ENCODE assay signal across 28 cellular contexts in genomic region chr1:58539553-58539952, GRCh38. TPM values are rescaled to one million over a fixed set of nuclear protein-coding genes. Genes with fewer than 3 reads are reported as not detected.
DNase-seq lines count a peak whose midpoint lies in the region; ATAC-seq, FAIRE-seq and TF ChIP-seq lines count a peak whose summit lies in the region.
"Had no signal": no experiment of that assay in that cellular context is flagged by ENCODE, and none has a peak within 500 bp of the region (broad histone marks: within the 10 kb centered on the region; RNA-seq: fewer than 3 reads in every experiment).

No MANE protein-coding gene starts in this region.

- no peak overlapping the region for H3K18ac ChIP-seq in mesenchymal stem cell (ENCODE audit: low read depth in 1 of 2, low read length in 2 of 2)

- H3K4ac ChIP-seq in mesenchymal stem cell (ENCODE audit: low read depth in 1 of 2, low read length in 2 of 2): no peak overlapping the region

- TF ChIP-seq RAD21 in HepG2 (CRISPR knock-in tag; IDR thresholded peaks at IDR 0.05): no peak

- H3K4me3 ChIP-seq in HepG2 (replicated peaks in 1 of 3; ENCODE audit: insufficient read depth in 1 of 3, low read depth in 2 of 3, low read length in 3 of 3) (no peak overlapping the region), right lobe of liver (no peak overlapping the region), endocrine pancreas (ENCODE audit: control insufficient read depth, insufficient read depth, low read length) (peak overlapping the region; percentile 62), mesenchymal stem cell (ENCODE audit: insufficient read depth in 1 of 2, low read depth in 1 of 2, low read length in 2 of 2) (no peak overlapping the region), vagina (no peak overlapping the region)
- H3K4me3 ChIP-seq: prostate gland had no signal

- H3K9ac ChIP-seq in HepG2 (ENCODE audit: insufficient read depth, low read depth, low read length) (no peak overlapping the region), endocrine pancreas (ENCODE audit: control insufficient read depth, insufficient read depth, low read length) (no peak overlapping the region), mesenchymal stem cell (ENCODE audit: low read length) (no peak overlapping the region)
- H3K9ac ChIP-seq: SK-N-SH had no signal

- 63% methylated on average over 2 of the region's 2 CpGs for WGBS in HepG2 (ENCODE audit: low lambda C conversion rate)
- 71% methylated on average over 2 of the region's 2 CpGs for WGBS in right lobe of liver (ENCODE audit: insufficient coverage, low coverage, low lambda C conversion rate, missing lambda C conversion rate)
- 82% methylated on average over 2 of the region's 2 CpGs for WGBS in mesenchymal stem cell

- intact Hi-C loops in HepG2 (cut with micrococcal nuclease; ENCODE audit: unreplicated experiment): no loop called here
- intact Hi-C loops in right lobe of liver (cut with DNase I): no loop called here
- intact Hi-C loops in vagina (cut with DNase I): no loop called here

- H3K79me2 ChIP-seq in HepG2 (ENCODE audit: insufficient read depth, low read length): no peaks in the 10 kb centered on the region

- FAIRE-seq in HepG2 (lab: Jason Lieb, UNC): no peak

- DNase-seq in HepG2 (ENCODE audit: low spot score) (no peak), right lobe of liver (no peak), mesenchymal stem cell (peak; percentile 7), vagina (ENCODE audit: extremely low spot score in 2 of 2) (no peak), Kasumi-1 (lab: John Stamatoyannopoulos, UW) (no peak), NCI-H2227 (lab: John Stamatoyannopoulos, UW; ENCODE audit: unreplicated experiment) (no peak)
- DNase-seq: 8988T; activated CD4-positive, alpha-beta T cell treated with anti-CD3 and anti-CD28 coated beads for 48 hours; activated gamma-delta T cell; activated T-cell treated with anti-CD3 and anti-CD28 coated beads, Interleukin-2, amount 50 U/mL, for 1 hour; CD4-positive, alpha-beta memory T cell; central memory CD4-positive, alpha-beta T cell; dermis blood vessel endothelial cell; glutamatergic neuron; GOT3; kidney glomerular epithelial cell; mammary epithelial cell; NCI-H2081 treated with DMSO at 0.1 percent for 48 hours; SK-N-SH; stimulated activated naive CD8-positive, alpha-beta T cell treated with anti-CD3 and anti-CD28 coated beads, Interleukin-15, amount 100 ng/mL, for 72 hours; WERI-Rb-1 had no signal

- H3K4me1 ChIP-seq in HepG2 (ENCODE audit: insufficient read depth, low read length) (peaks cover 9% of the 10 kb centered on the region), right lobe of liver (no peaks in the 10 kb centered on the region), endocrine pancreas (ENCODE audit: control insufficient read depth, insufficient read depth, low read length) (peaks cover 12% of the 10 kb centered on the region), mesenchymal stem cell (ENCODE audit: control insufficient read depth, insufficient read depth, low read depth, low read length) (no peaks in the 10 kb centered on the region), vagina (peaks cover 28% of the 10 kb centered on the region)

- H2BK5ac ChIP-seq in mesenchymal stem cell (ENCODE audit: low read depth, low read length, poor library complexity, severe bottlenecking): no peak overlapping the region

- H3K27ac ChIP-seq in HepG2 (ENCODE audit: extremely low read length, insufficient read depth, low read length): no peak overlapping the region
- no peak overlapping the region for H3K27ac ChIP-seq in right lobe of liver
- no peak overlapping the region for H3K27ac ChIP-seq in mesenchymal stem cell (ENCODE audit: low read length, poor library complexity, severe bottlenecking)
- peak overlapping the region; percentile 22 for H3K27ac ChIP-seq in vagina
- H3K27ac ChIP-seq: prostate gland, WERI-Rb-1 had no signal

- H2BK120ac ChIP-seq in mesenchymal stem cell (ENCODE audit: low read depth, low read length): no peak overlapping the region

- POLR2A ChIA-PET in HepG2 (lab: Yijun Ruan, JAX): no interaction called here

- no peaks in the 10 kb centered on the region for H4K20me1 ChIP-seq in HepG2 (ENCODE audit: insufficient read depth, low read length)

- CTCF ChIA-PET in HepG2 (lab: Yijun Ruan, JAX; ENCODE audit: low intra/inter-chr PET ratio, low total read pairs): no interaction called here

- H3K36me3 ChIP-seq in HepG2 (replicated peaks in 1 of 2; ENCODE audit: control insufficient read depth in 1 of 2, insufficient read depth in 2 of 2, low read length in 2 of 2) (no peaks in the 10 kb centered on the region), right lobe of liver (no peaks in the 10 kb centered on the region), endocrine pancreas (ENCODE audit: control insufficient read depth, insufficient read depth, low read length) (no peaks in the 10 kb centered on the region), mesenchymal stem cell (ENCODE audit: control insufficient read depth in 1 of 2, insufficient read depth in 2 of 2, low read depth in 1 of 2, low read length in 2 of 2) (peaks cover 0 to 7% of the 10 kb centered on the region in 2 experiments), vagina (no peaks in the 10 kb centered on the region)
- H3K36me3 ChIP-seq: prostate gland, WERI-Rb-1 had no signal

- no peak for ATAC-seq in HepG2
- ATAC-seq in right lobe of liver: no peak
- ATAC-seq in GM19023 (IDR thresholded peaks at IDR 0.05; ENCODE audit: unreplicated experiment): no peak
- ATAC-seq: stimulated activated naive CD8-positive, alpha-beta T cell treated with anti-CD3 and anti-CD28 coated beads, Interleukin-15, amount 100 ng/mL, for 72 hours had no signal

- H3K23ac ChIP-seq in mesenchymal stem cell (ENCODE audit: low read length in 2 of 2): no peak overlapping the region

- H3K4me2 ChIP-seq in HepG2 (ENCODE audit: low read depth, low read length) (no peak overlapping the region), mesenchymal stem cell (ENCODE audit: low read length, poor library complexity, severe bottlenecking) (no peak overlapping the region)
- H3K4me2 ChIP-seq: SK-N-SH had no signal

- H2AK5ac ChIP-seq in mesenchymal stem cell (ENCODE audit: low read length, severe bottlenecking): no peak overlapping the region

- in situ Hi-C loops in HepG2 (cut with HindIII; ENCODE audit: extremely low pct_ligation_motif_present, low pct_unique_long_range_greater_than_20kb): no loop called here

- no peak for TF ChIP-seq POLR2A in HepG2 (IDR thresholded peaks at IDR 0.05; ENCODE audit: insufficient read depth in 1 of 2, low read depth in 2 of 2, low read length in 2 of 2)
- TF ChIP-seq POLR2A in right lobe of liver (IDR thresholded peaks at IDR 0.05): no peak
- TF ChIP-seq POLR2A in vagina (IDR thresholded peaks at IDR 0.05): no peak

- BruUV-seq in HepG2 (replicated peaks; lab: Mats Ljungman, UMichigan): no TSS peak

- peaks cover 9% of the 10 kb centered on the region for H3K79me1 ChIP-seq in mesenchymal stem cell (replicated peaks; ENCODE audit: low read length, poor library complexity, severe bottlenecking)

- H2AFZ ChIP-seq in HepG2 (ENCODE audit: low read length): no peak overlapping the region
- no peak overlapping the region for H2AFZ ChIP-seq in mesenchymal stem cell (ENCODE audit: low read depth, low read length)

- H3K9me3 ChIP-seq in HepG2 (ENCODE audit: low read length) (no peaks in the 10 kb centered on the region), right lobe of liver (no peaks in the 10 kb centered on the region), endocrine pancreas (ENCODE audit: control insufficient read depth, low read length) (no peaks in the 10 kb centered on the region), mesenchymal stem cell (ENCODE audit: control insufficient read depth, low read length) (no peaks in the 10 kb centered on the region), vagina (no peaks in the 10 kb centered on the region)
- H3K9me3 ChIP-seq: prostate gland, SK-N-SH had no signal

- H4K91ac ChIP-seq in mesenchymal stem cell (ENCODE audit: low read length): no peak overlapping the region

- H3K14ac ChIP-seq in mesenchymal stem cell (ENCODE audit: low read length in 2 of 2): no peak overlapping the region

- H2BK12ac ChIP-seq in mesenchymal stem cell (ENCODE audit: low read length in 2 of 2): no peak overlapping the region

- TF ChIP-seq CTCF in HepG2 (CRISPR knock-in tag; IDR thresholded peaks at IDR 0.05) (no peak), right lobe of liver (IDR thresholded peaks at IDR 0.05) (no peak), vagina (IDR thresholded peaks at IDR 0.05) (no peak)

- TF ChIP-seq EP300 in HepG2 (IDR thresholded peaks at IDR 0.05; ENCODE audit: low read depth in 2 of 2, low read length in 2 of 2): no peak
- no peak for TF ChIP-seq EP300 in HepG2 (CRISPR knock-in tag; IDR thresholded peaks at IDR 0.05; ENCODE audit: borderline replicate concordance)

- H2BK15ac ChIP-seq in mesenchymal stem cell (ENCODE audit: low read depth, poor library complexity, severe bottlenecking): no peak overlapping the region

- H4K8ac ChIP-seq in mesenchymal stem cell (ENCODE audit: low read length): no peak overlapping the region

- H3K27me3 ChIP-seq in HepG2 (ENCODE audit: control insufficient read depth in 1 of 2, insufficient read depth in 2 of 2, low read length in 2 of 2): no peaks in the 10 kb centered on the region
- H3K27me3 ChIP-seq in right lobe of liver: no peaks in the 10 kb centered on the region
- H3K27me3 ChIP-seq in endocrine pancreas (ENCODE audit: control insufficient read depth, insufficient read depth, low read length): no peaks in the 10 kb centered on the region
- no peaks in the 10 kb centered on the region for H3K27me3 ChIP-seq in mesenchymal stem cell (ENCODE audit: control insufficient read depth in 1 of 2, insufficient read depth in 1 of 2, low read length in 2 of 2)
- H3K27me3 ChIP-seq in vagina: no peaks in the 10 kb centered on the region

RNA-seq across cellular contexts. Expression of gene OMA1, which starts 7.0 kb away (rescaled TPM):
- 18.6 and 26.9 TPM in 2 replicates for total RNA-seq in HepG2 (2016; rRNA removed; fragmentation: Illumina TruSeq; extraction: Trizol)
- total RNA-seq in HepG2 (2016; cell fraction: cytosol; rRNA removed; fragmentation: Illumina TruSeq; extraction: Trizol; ENCODE audit: low read depth): 92.8 and 109 TPM in 2 replicates
- 19.4 and 27.4 TPM in 2 replicates for total RNA-seq in HepG2 (2016; cell fraction: insoluble cytoplasmic fraction; rRNA removed; fragmentation: Illumina TruSeq; extraction: Trizol)
- 61.9 and 78.8 TPM in 2 replicates for total RNA-seq in HepG2 (2016; cell fraction: membrane; rRNA removed; fragmentation: Illumina TruSeq; extraction: Trizol)
- 18.3 and 21.8 TPM in 2 replicates for total RNA-seq in HepG2 (2016; cell fraction: nucleus; rRNA removed; fragmentation: Illumina TruSeq; extraction: Trizol)
- 6.6 and 7.0 TPM in 2 replicates for polyA plus RNA-seq in HepG2 (2011; rRNA removed)
- polyA plus RNA-seq in HepG2 (2011; cell fraction: cytosol; rRNA removed): 3.2 and 4.5 TPM in 2 replicates
- polyA plus RNA-seq in HepG2 (2011; cell fraction: nucleus; rRNA removed): 3.7 and 4.2 TPM in 2 replicates
- 7.0 and 10.0 TPM in 2 replicates for polyA plus RNA-seq in HepG2 (2012)
- polyA plus RNA-seq in HepG2 (2016; cell fraction: cytosol; fragmentation: Illumina TruSeq; extraction: Trizol; ENCODE audit: low read depth): 4.2 and 4.4 TPM in 2 replicates
- 11.1 and 13.3 TPM in 2 replicates for polyA plus RNA-seq in HepG2 (2016; cell fraction: insoluble cytoplasmic fraction; fragmentation: Illumina TruSeq; extraction: Trizol; ENCODE audit: low read depth)
- polyA plus RNA-seq in HepG2 (2016; cell fraction: membrane; fragmentation: Illumina TruSeq; extraction: Trizol; ENCODE audit: low read depth): 4.9 and 5.1 TPM in 2 replicates
- polyA plus RNA-seq in HepG2 (2016; cell fraction: nucleus; fragmentation: Illumina TruSeq; extraction: Trizol; ENCODE audit: insufficient read depth, low read depth): 15.6 and 19.4 TPM in 2 replicates
- polyA minus RNA-seq in HepG2 (2011; rRNA and poly(A)+ RNA removed; ENCODE audit: low replicate concordance): 7.3 and 8.4 TPM in 2 replicates
- polyA minus RNA-seq in HepG2 (2011; cell fraction: cytosol; rRNA and poly(A)+ RNA removed): 9.2 and 9.8 TPM in 2 replicates
- 18.2 and 21.9 TPM in 2 replicates for polyA minus RNA-seq in HepG2 (2011; cell fraction: nucleus; rRNA and poly(A)+ RNA removed)
- total RNA-seq in right lobe of liver: 10 to 100 TPM; 16.1 to 29.0 (median 18.9) TPM
- polyA plus RNA-seq in mesenchymal stem cell (2013, experiment 1 of 2): 6.1 TPM
- 6.3 TPM for polyA plus RNA-seq in mesenchymal stem cell (2013, experiment 2 of 2)
- 19.9 TPM for total RNA-seq in vagina

RNA-seq across cellular contexts. Expression of gene TACSTD2, which starts 37.5 kb away (rescaled TPM):
- not detected in 2 replicates for total RNA-seq in HepG2 (2016; rRNA removed; fragmentation: Illumina TruSeq; extraction: Trizol)
- not detected in 2 replicates for total RNA-seq in HepG2 (2016; cell fraction: cytosol; rRNA removed; fragmentation: Illumina TruSeq; extraction: Trizol; ENCODE audit: low read depth)
- not detected in 2 replicates for total RNA-seq in HepG2 (2016; cell fraction: insoluble cytoplasmic fraction; rRNA removed; fragmentation: Illumina TruSeq; extraction: Trizol)
- not detected in 2 replicates for total RNA-seq in HepG2 (2016; cell fraction: membrane; rRNA removed; fragmentation: Illumina TruSeq; extraction: Trizol)
- total RNA-seq in HepG2 (2016; cell fraction: nucleus; rRNA removed; fragmentation: Illumina TruSeq; extraction: Trizol): not detected in 2 replicates
- not detected in 2 replicates for polyA plus RNA-seq in HepG2 (2011; rRNA removed)
- not detected in 2 replicates for polyA plus RNA-seq in HepG2 (2011; cell fraction: cytosol; rRNA removed)
- polyA plus RNA-seq in HepG2 (2011; cell fraction: nucleus; rRNA removed): 0.09 and 0.10 TPM in 2 replicates
- polyA plus RNA-seq in HepG2 (2012): not detected in 2 replicates
- polyA plus RNA-seq in HepG2 (2016; cell fraction: cytosol; fragmentation: Illumina TruSeq; extraction: Trizol; ENCODE audit: low read depth): not detected in 2 replicates
- polyA plus RNA-seq in HepG2 (2016; cell fraction: insoluble cytoplasmic fraction; fragmentation: Illumina TruSeq; extraction: Trizol; ENCODE audit: low read depth): not detected in 2 replicates
- not detected in 2 replicates for polyA plus RNA-seq in HepG2 (2016; cell fraction: membrane; fragmentation: Illumina TruSeq; extraction: Trizol; ENCODE audit: low read depth)
- polyA plus RNA-seq in HepG2 (2016; cell fraction: nucleus; fragmentation: Illumina TruSeq; extraction: Trizol; ENCODE audit: insufficient read depth, low read depth): not detected in 2 replicates
- polyA minus RNA-seq in HepG2 (2011; rRNA and poly(A)+ RNA removed; ENCODE audit: low replicate concordance): 0.94 TPM in 1 of 2 replicates, not detected in the other
- not detected in 2 replicates for polyA minus RNA-seq in HepG2 (2011; cell fraction: cytosol; rRNA and poly(A)+ RNA removed)
- polyA minus RNA-seq in HepG2 (2011; cell fraction: nucleus; rRNA and poly(A)+ RNA removed): not detected in 2 replicates
- 1 to 10 TPM; 1.0 to 4.7 (median 1.3) TPM for total RNA-seq in right lobe of liver
- 0.08 TPM for polyA plus RNA-seq in mesenchymal stem cell (2013, experiment 1 of 2)
- 0.12 TPM for polyA plus RNA-seq in mesenchymal stem cell (2013, experiment 2 of 2)
- total RNA-seq in vagina: 203 TPM
- total RNA-seq: activated CD8-positive, alpha-beta memory T cell treated with anti-CD3 and anti-CD28 coated beads for 36 hours; CD4-positive, alpha-beta memory T cell; NCI-H460; OCI-LY7 had no signal
- polyA plus RNA-seq: CD4-positive, alpha-beta memory T cell; IgD-negative memory B cell had no signal

Comparison
In these comparisons a context has a peak if more than half of its experiments do, and no peak if none do; other contexts are left out.
1. RNA of gene TACSTD2, which starts 37.5 kb away (total RNA-seq): 203 TPM in vagina (single experiment); 1.0 to 4.7 TPM in right lobe of liver and not detected in HepG2; every median in the first group is over 10 times any median in the second.